Comparison of ENCODE assay signal across 7 cellular contexts in the genomic region with DNA sequence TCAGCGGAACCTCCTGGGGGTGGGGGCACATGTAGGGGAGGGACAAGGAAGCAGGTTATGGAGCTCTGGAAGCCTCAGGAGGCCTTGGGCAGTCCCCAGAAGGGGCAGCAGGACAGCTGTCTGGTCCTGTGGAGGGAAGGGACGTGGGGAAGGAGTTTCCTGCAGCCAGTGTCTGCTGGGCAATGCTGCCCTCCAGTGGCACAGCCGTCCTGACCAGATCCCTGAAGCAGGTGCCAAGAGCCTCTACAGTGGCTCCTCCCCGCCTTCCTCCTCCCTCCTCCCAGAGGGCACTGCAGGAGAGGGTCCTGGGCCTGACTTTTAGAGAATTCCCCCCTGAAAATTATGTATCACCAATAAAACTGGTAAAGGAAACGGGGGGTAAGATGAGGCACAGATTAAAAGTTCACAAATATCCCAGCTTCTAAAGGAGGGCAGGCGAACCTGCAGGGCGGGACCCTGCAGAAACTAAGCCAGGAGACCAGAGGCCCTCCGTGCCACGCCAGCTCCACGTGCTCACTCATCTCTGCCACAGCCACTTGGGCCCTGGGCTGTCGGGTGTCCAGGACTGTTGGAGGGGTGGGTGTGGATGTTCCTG.
A peak's percentile ranks its signal among the peaks of the same experiment; 100 is the strongest.
DNase-seq lines count a peak whose midpoint lies in the region; ATAC-seq and TF ChIP-seq lines count a peak whose summit lies in the region.

No MANE protein-coding gene starts in this region.

- intact Hi-C loops in left ventricle myocardium inferior (cut with micrococcal nuclease): no loop called here

- H2AFZ ChIP-seq in KMS-11 (ENCODE audit: low read depth): no peak overlapping the region
- H2AFZ ChIP-seq in smooth muscle cell (ENCODE audit: low read depth): no peak overlapping the region

- DNase-seq in EL (peak; percentile 72), WERI-Rb-1 (peak; percentile 67), left ventricle myocardium inferior (peak; percentile 42), smooth muscle cell (lab: John Stamatoyannopoulos, UW; ENCODE audit: unreplicated experiment) (no peak), mesenteric fat pad (ENCODE audit: low spot score) (no peak)

- H4K20me1 ChIP-seq in KMS-11 (ENCODE audit: insufficient read depth): no peaks in the 10 kb centered on the region
- H4K20me1 ChIP-seq in smooth muscle cell (ENCODE audit: low read depth): no peaks in the 10 kb centered on the region

- H3K36me3 ChIP-seq in KMS-11 (ENCODE audit: insufficient read depth) (no peaks in the 10 kb centered on the region), WERI-Rb-1 (no peaks in the 10 kb centered on the region; the same call in 1 of the 2 replicates), left ventricle myocardium inferior (peaks cover 84% of the 10 kb centered on the region), smooth muscle cell (ENCODE audit: low read depth) (no peaks in the 10 kb centered on the region)

- no peak for ATAC-seq in GM18858 (IDR thresholded peaks at IDR 0.05; ENCODE audit: unreplicated experiment)

- H3F3A ChIP-seq in smooth muscle cell (ENCODE audit: low read depth): no peaks in the 10 kb centered on the region

- H3K4me1 ChIP-seq in KMS-11 (ENCODE audit: low read depth, poor library complexity, severe bottlenecking) (no peaks in the 10 kb centered on the region), left ventricle myocardium inferior (peaks cover 25% of the 10 kb centered on the region), smooth muscle cell (ENCODE audit: low read depth) (no peaks in the 10 kb centered on the region)

- H3K27me3 ChIP-seq in KMS-11 (ENCODE audit: insufficient read depth, low read depth): no peaks in the 10 kb centered on the region
- no peaks in the 10 kb centered on the region for H3K27me3 ChIP-seq in WERI-Rb-1 (ENCODE audit: insufficient read depth, low read depth, severe bottlenecking)
- no peaks in the 10 kb centered on the region for H3K27me3 ChIP-seq in left ventricle myocardium inferior (ENCODE audit: low read depth)
- no peaks in the 10 kb centered on the region for H3K27me3 ChIP-seq in smooth muscle cell (ENCODE audit: low read depth)

- H3K79me2 ChIP-seq in KMS-11 (ENCODE audit: insufficient read depth, low read depth): no peaks in the 10 kb centered on the region
- H3K79me2 ChIP-seq in smooth muscle cell (ENCODE audit: low read depth): no peaks in the 10 kb centered on the region

- 77% methylated on average over 11 of the region's 11 CpGs for WGBS in smooth muscle cell (ENCODE audit: low lambda C conversion rate)

- no peak overlapping the region for H3K9ac ChIP-seq in KMS-11
- no peak overlapping the region for H3K9ac ChIP-seq in smooth muscle cell (ENCODE audit: low read depth)

- no peak overlapping the region for H3K27ac ChIP-seq in KMS-11
- no peak overlapping the region for H3K27ac ChIP-seq in WERI-Rb-1
- H3K27ac ChIP-seq in left ventricle myocardium inferior (replicated peaks): no peak overlapping the region
- no peak overlapping the region for H3K27ac ChIP-seq in smooth muscle cell (ENCODE audit: low read depth)

- H3K4me2 ChIP-seq in KMS-11 (no peak overlapping the region), smooth muscle cell (no peak overlapping the region)

- TF ChIP-seq CTCF in KMS-11 (conservative IDR thresholded peaks at IDR 0.05; ENCODE audit: low read depth, low read length) (peak; percentile 30; the same call in 1 of the 2 replicates), WERI-Rb-1 (IDR thresholded peaks at IDR 0.05; ENCODE audit: low read depth, low read length) (peak; percentile 85), left ventricle myocardium inferior (IDR thresholded peaks at IDR 0.05; ENCODE audit: borderline replicate concordance) (peak; percentile 64), smooth muscle cell (IDR thresholded peaks at IDR 0.05; ENCODE audit: borderline replicate concordance, insufficient read depth, poor library complexity, severe bottlenecking) (peak; percentile 32)

- H3K9me3 ChIP-seq in WERI-Rb-1 (ENCODE audit: severe bottlenecking) (no peaks in the 10 kb centered on the region), left ventricle myocardium inferior (replicated peaks) (no peaks in the 10 kb centered on the region), smooth muscle cell (replicated peaks; ENCODE audit: low read depth) (no peaks in the 10 kb centered on the region)

- no peak overlapping the region for H3K4me3 ChIP-seq in KMS-11 (IDR thresholded peaks at IDR 0.05; ENCODE audit: insufficient read depth, low read depth, low read length)
- no peak overlapping the region for H3K4me3 ChIP-seq in WERI-Rb-1 (ENCODE audit: low read depth, low read length)
- no peak overlapping the region for H3K4me3 ChIP-seq in left ventricle myocardium inferior
- no peak overlapping the region for H3K4me3 ChIP-seq in smooth muscle cell

Comparison
In these comparisons a context has a peak if more than half of its experiments do, and no peak if none do; other contexts are left out.
1. DNase-seq: peak in EL (single experiment), WERI-Rb-1 (single experiment) and left ventricle myocardium inferior (single experiment); none in smooth muscle cell (single experiment) and mesenteric fat pad (single experiment).
2. CTCF ChIP-seq: peak in every context shown above with its lines; median percentile 85 in WERI-Rb-1; 64 in left ventricle myocardium inferior; 32 in smooth muscle cell; 30 in KMS-11.